Comparison of ENCODE assay signal across 9 cellular contexts in genomic region chr3:52934626-52935530, GRCh38. TPM values are rescaled to one million over a fixed set of nuclear protein-coding genes. Genes with fewer than 3 reads are reported as not detected.
DNase-seq lines count a peak whose midpoint lies in the region; ATAC-seq lines count a peak whose summit lies in the region.
"Had no signal": no experiment of that assay in that cellular context is flagged by ENCODE, and none has a peak within 500 bp of the region (broad histone marks: within the 10 kb centered on the region; RNA-seq: fewer than 3 reads in every experiment).

No MANE protein-coding gene starts in this region.

- H3K4me3 ChIP-seq in CD8-positive, alpha-beta memory T cell (ENCODE audit: low read length): no peak overlapping the region
- H3K4me3 ChIP-seq: SJSA1 had no signal

- no peaks in the 10 kb centered on the region for H3K4me1 ChIP-seq in CD8-positive, alpha-beta memory T cell (ENCODE audit: insufficient read depth, low read length)
- H3K4me1 ChIP-seq: SJSA1 had no signal

- no peak overlapping the region for H3K27ac ChIP-seq in CD8-positive, alpha-beta memory T cell (ENCODE audit: low read depth, low read length)
- H3K27ac ChIP-seq: SJSA1 had no signal

- DNase-seq in CD8-positive, alpha-beta memory T cell: peak; percentile 10 to 62 (median 24)
- peak; percentile 14 for DNase-seq in NCI-H226
- DNase-seq in activated CD4-positive, alpha-beta T cell treated with anti-CD3 and anti-CD28 coated beads, Interleukin-2, amount 50 U/mL, for 1 hour: peak; percentile 35
- peak; percentile 53 for DNase-seq in ecto neural progenitor cell (ENCODE audit: low spot score)
- peak; percentile 68 to 73 for DNase-seq in lung microvascular endothelial cell (ENCODE audit: low read depth in 2 of 2)
- peak; percentile 3 for DNase-seq in stimulated activated CD8-positive, alpha-beta memory T cell treated with anti-CD3 and anti-CD28 coated beads, Interleukin-15, amount 100 ng/mL, for 24 hours (ENCODE audit: low read depth)

- no peaks in the 10 kb centered on the region for H3K9me3 Mint-ChIP-seq in CD8-positive, alpha-beta memory T cell

- CTCF ChIA-PET in CD8-positive, alpha-beta memory T cell (lab: Charles Lee): interaction anchor here (0.6 to 3.1 kb wide), 8 partner anchors 27 to 138 kb away, joined by 3 to 15 read pairs (median 3); partner anchors contain the start of gene SFMBT1

- POLR2A ChIA-PET in CD8-positive, alpha-beta memory T cell (lab: Charles Lee): interaction anchor here (1.3 kb wide), 1 partner anchor 111 kb away, joined by 7 read pairs; the partner anchor contains the start of gene SFMBT1

- no peaks in the 10 kb centered on the region for H3K36me3 ChIP-seq in CD8-positive, alpha-beta memory T cell (ENCODE audit: insufficient read depth, low read length)
- H3K36me3 ChIP-seq: SJSA1 had no signal

- H3K4me3 Mint-ChIP-seq in CD8-positive, alpha-beta memory T cell: peak overlapping the region in 2 of 7 donors; percentile 18 to 43

- H3K9me3 ChIP-seq in CD8-positive, alpha-beta memory T cell (ENCODE audit: low read length): no peaks in the 10 kb centered on the region
- H3K9me3 ChIP-seq: SJSA1 had no signal

- H3K27me3 Mint-ChIP-seq in CD8-positive, alpha-beta memory T cell: no peaks in the 10 kb centered on the region

- peaks cover 4 to 11% (median 6%) of the 10 kb centered on the region in 3 donors for H3K4me1 Mint-ChIP-seq in CD8-positive, alpha-beta memory T cell

- ATAC-seq in GM21825 (IDR thresholded peaks at IDR 0.05; ENCODE audit: unreplicated experiment) (peak; percentile 68), GM21423 (IDR thresholded peaks at IDR 0.05; ENCODE audit: unreplicated experiment) (no peak)

- H3K36me3 Mint-ChIP-seq in CD8-positive, alpha-beta memory T cell: peaks cover 0 to 32% (median 7%) of the 10 kb centered on the region in 3 donors

- peak overlapping the region in 6 of 8 donors; percentile 15 to 87 (median 72) for H3K27ac Mint-ChIP-seq in CD8-positive, alpha-beta memory T cell

- no peaks in the 10 kb centered on the region for H3K27me3 ChIP-seq in CD8-positive, alpha-beta memory T cell (ENCODE audit: insufficient read depth, low read length, poor library complexity, severe bottlenecking)
- H3K27me3 ChIP-seq: SJSA1 had no signal

RNA-seq across cellular contexts. Expression of gene STIMATE, which starts 37.5 kb away (rescaled TPM):
- total RNA-seq in CD8-positive, alpha-beta memory T cell: 10 to 100 TPM; 35.0 to 39.1 TPM
- 10.8 TPM for polyA plus RNA-seq in CD8-positive, alpha-beta memory T cell
- total RNA-seq in lung microvascular endothelial cell: 7.0 and 9.7 TPM in 2 replicates

Comparison
In these comparisons a context has a peak if more than half of its experiments do, and no peak if none do; other contexts are left out.
1. DNase-seq: peak in every context shown above with its lines; median percentile 70 in lung microvascular endothelial cell; 53 in ecto neural progenitor cell; 35 in activated CD4-positive, alpha-beta T cell treated with anti-CD3 and anti-CD28 coated beads, Interleukin-2, amount 50 U/mL, for 1 hour; 24 in CD8-positive, alpha-beta memory T cell; 14 in NCI-H226; 3 in stimulated activated CD8-positive, alpha-beta memory T cell treated with anti-CD3 and anti-CD28 coated beads, Interleukin-15, amount 100 ng/mL, for 24 hours.